8 cellular contexts compared by ENCODE assay signal in the genomic region with DNA sequence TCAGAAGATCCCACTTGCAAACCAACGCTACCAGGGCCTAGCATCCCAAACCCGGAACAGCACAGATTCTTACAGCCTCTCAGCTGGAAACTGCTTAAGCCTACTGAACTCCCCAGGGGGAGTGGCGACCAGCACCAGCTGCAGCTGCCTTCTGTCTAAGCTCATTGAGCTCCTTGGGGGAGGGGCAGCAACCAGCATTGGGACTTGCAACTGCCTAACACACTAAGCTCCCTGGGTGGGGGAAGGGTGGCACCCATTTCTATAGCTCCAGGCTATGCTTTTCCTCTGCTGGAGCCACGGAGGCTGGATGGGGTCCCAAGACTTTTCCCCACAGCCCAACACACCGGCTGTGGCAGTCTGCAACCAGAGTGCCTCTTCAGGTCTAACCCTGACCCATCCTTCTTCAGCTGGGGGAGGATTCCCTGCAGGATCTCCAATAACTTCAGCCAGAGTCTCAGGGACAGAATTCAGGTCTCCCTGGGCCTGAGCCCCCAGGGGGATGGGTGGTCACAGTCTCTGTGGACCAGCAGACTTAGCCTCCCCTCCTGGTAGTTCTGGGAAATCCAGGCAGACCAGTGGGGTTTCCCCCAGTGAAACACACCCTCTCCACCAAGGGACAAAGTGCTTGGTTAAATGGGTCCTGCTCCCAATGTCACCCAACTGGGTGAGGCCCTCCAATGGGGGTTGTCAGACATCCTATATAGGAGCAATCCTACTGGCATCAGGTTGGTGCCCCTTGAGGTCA. TPM values are rescaled to one million over a fixed set of nuclear protein-coding genes. Genes with fewer than 3 reads are reported as not detected.
DNase-seq lines count a peak whose midpoint lies in the region; ATAC-seq and TF ChIP-seq lines count a peak whose summit lies in the region.

No MANE protein-coding gene starts in this region.

- H3K23ac ChIP-seq in IMR-90 (ENCODE audit: low read depth, low read length): no peak overlapping the region

- BruUV-seq in IMR-90 (replicated peaks; lab: Mats Ljungman, UMichigan): no TSS peak

- no peak overlapping the region for H3K4ac ChIP-seq in IMR-90 (ENCODE audit: low read depth, low read length)

- H3K4me3 ChIP-seq in DOHH2 (ENCODE audit: low read length): peak overlapping the region; percentile 62
- no peak overlapping the region for H3K4me3 ChIP-seq in IMR-90 (ENCODE audit: insufficient read depth, low read depth, low read length)
- H3K4me3 ChIP-seq in transverse colon: no peak overlapping the region
- no peak overlapping the region for H3K4me3 ChIP-seq in colonic mucosa
- H3K4me3 ChIP-seq in lower lobe of right lung: no peak overlapping the region

- peak overlapping the region; percentile 50 for H3K27ac ChIP-seq in DOHH2 (ENCODE audit: low read depth, low read length)
- no peak overlapping the region for H3K27ac ChIP-seq in IMR-90 (ENCODE audit: insufficient read depth, low read length)
- no peak overlapping the region for H3K27ac ChIP-seq in transverse colon
- no peak overlapping the region for H3K27ac ChIP-seq in colonic mucosa
- no peak overlapping the region for H3K27ac ChIP-seq in lower lobe of right lung

- H3K36me3 Mint-ChIP-seq in activated CD4-positive, alpha-beta memory T cell treated with anti-CD3 and anti-CD28 coated beads for 36 hours: peaks cover 9% of the 10 kb centered on the region

- intact Hi-C loops in IMR-90 (cut with micrococcal nuclease) (no loop called here), transverse colon (cut with DNase I; ENCODE audit: low total_unique reads) (no loop called here), colonic mucosa (cut with DNase I) (no loop called here), lower lobe of right lung (cut with DNase I) (no loop called here)
- intact Hi-C loops in activated CD4-positive, alpha-beta memory T cell treated with anti-CD3 and anti-CD28 coated beads for 36 hours (cut with micrococcal nuclease): no loop called here

- H3K4me1 Mint-ChIP-seq in activated CD4-positive, alpha-beta memory T cell treated with anti-CD3 and anti-CD28 coated beads for 36 hours (ENCODE audit: low read depth): no peaks in the 10 kb centered on the region

- no peak for DNase-seq in IMR-90
- peak; percentile 82 to 95 for DNase-seq in SHP77 (lab: John Stamatoyannopoulos, UW)
- DNase-seq in transverse colon: peak; percentile 60
- DNase-seq in colonic mucosa: no peak
- no peak for DNase-seq in activated CD4-positive, alpha-beta memory T cell treated with anti-CD3 and anti-CD28 coated beads for 36 hours
- DNase-seq in lower lobe of right lung: no peak

- no peak overlapping the region for H3K27ac Mint-ChIP-seq in activated CD4-positive, alpha-beta memory T cell treated with anti-CD3 and anti-CD28 coated beads for 36 hours

- no peak overlapping the region for H2BK120ac ChIP-seq in IMR-90 (ENCODE audit: low read depth, low read length)

- no peak for TF ChIP-seq EP300 in transverse colon (IDR thresholded peaks at IDR 0.05; ENCODE audit: low read depth)

- no peak overlapping the region for H2AK9ac ChIP-seq in IMR-90 (replicated peaks; ENCODE audit: low read depth, low read length, poor library complexity)

- H3K79me2 ChIP-seq in DOHH2 (ENCODE audit: control insufficient read depth, low read length): no peaks in the 10 kb centered on the region

- ATAC-seq in GM21529 (IDR thresholded peaks at IDR 0.05; ENCODE audit: unreplicated experiment) (peak; percentile 94), IMR-90 (ENCODE audit: low read depth) (no peak), lower lobe of right lung (no peak)

- POLR2A ChIA-PET in IMR-90 (lab: Charles Lee; ENCODE audit: unreplicated experiment): interaction anchor here (0.6 kb wide), 1 partner anchor 31 kb away, joined by 3 read pairs; no protein-coding TSS in a partner anchor
- POLR2A ChIA-PET in activated CD4-positive, alpha-beta memory T cell treated with anti-CD3 and anti-CD28 coated beads for 36 hours (lab: Charles Lee): no interaction called here

- H3F3A ChIP-seq in DOHH2 (ENCODE audit: control insufficient read depth, insufficient read depth): 0 out of 2 replicates have a peak, but pooled peaks cover 2% of the 10 kb centered on the region

- no peak overlapping the region for H2AK5ac ChIP-seq in IMR-90 (ENCODE audit: low read depth, low read length)

- H2AFZ ChIP-seq in IMR-90 (replicated peaks; ENCODE audit: low read length, poor library complexity): peak overlapping the region; percentile 1

- TF ChIP-seq CTCF in DOHH2 (IDR thresholded peaks at IDR 0.05; ENCODE audit: low read depth, low read length, poor library complexity, severe bottlenecking) (no peak), IMR-90 (conservative IDR thresholded peaks at IDR 0.05; ENCODE audit: low read depth, low read length) (no peak), transverse colon (IDR thresholded peaks at IDR 0.05) (no peak), colonic mucosa (IDR thresholded peaks at IDR 0.05) (no peak), lower lobe of right lung (IDR thresholded peaks at IDR 0.05) (no peak)

- H3K4me2 ChIP-seq in DOHH2 (ENCODE audit: low read length) (peak overlapping the region; percentile 72), IMR-90 (ENCODE audit: low read depth, low read length) (no peak overlapping the region)

- no peaks in the 10 kb centered on the region for H3K27me3 ChIP-seq in DOHH2 (ENCODE audit: control insufficient read depth, low read length)
- no peaks in the 10 kb centered on the region for H3K27me3 ChIP-seq in IMR-90 (ENCODE audit: control insufficient read depth, insufficient read depth, low read length)
- H3K27me3 ChIP-seq in transverse colon: no peaks in the 10 kb centered on the region
- no peaks in the 10 kb centered on the region for H3K27me3 ChIP-seq in colonic mucosa
- no peaks in the 10 kb centered on the region for H3K27me3 ChIP-seq in lower lobe of right lung (ENCODE audit: low read depth)

- no peaks in the 10 kb centered on the region for H3K9me1 ChIP-seq in IMR-90 (ENCODE audit: insufficient read depth, low read length)

- H4K8ac ChIP-seq in IMR-90 (ENCODE audit: low read depth in 2 of 2, low read length in 2 of 2): no peak overlapping the region

- CTCF ChIA-PET in IMR-90 (lab: Yijun Ruan, JAX): no interaction called here
- CTCF ChIA-PET in activated CD4-positive, alpha-beta memory T cell treated with anti-CD3 and anti-CD28 coated beads for 36 hours (lab: Charles Lee): no interaction called here

- peaks cover 34% of the 10 kb centered on the region for H3K9me3 Mint-ChIP-seq in activated CD4-positive, alpha-beta memory T cell treated with anti-CD3 and anti-CD28 coated beads for 36 hours

- H3K36me3 ChIP-seq in DOHH2 (ENCODE audit: control insufficient read depth, low read length): no peaks in the 10 kb centered on the region
- no peaks in the 10 kb centered on the region for H3K36me3 ChIP-seq in IMR-90 (ENCODE audit: control insufficient read depth, insufficient read depth, low read length)
- H3K36me3 ChIP-seq in transverse colon: no peaks in the 10 kb centered on the region
- H3K36me3 ChIP-seq in colonic mucosa: no peaks in the 10 kb centered on the region
- no peaks in the 10 kb centered on the region for H3K36me3 ChIP-seq in lower lobe of right lung

- no peak overlapping the region for H2BK20ac ChIP-seq in IMR-90 (ENCODE audit: low read depth, low read length)

- no peaks in the 10 kb centered on the region for H3K27me3 Mint-ChIP-seq in activated CD4-positive, alpha-beta memory T cell treated with anti-CD3 and anti-CD28 coated beads for 36 hours

- H4K5ac ChIP-seq in IMR-90 (ENCODE audit: low read depth, low read length): no peak overlapping the region

- H4K20me1 ChIP-seq in DOHH2 (ENCODE audit: control insufficient read depth, insufficient read depth, low read depth, low read length) (no peaks in the 10 kb centered on the region), IMR-90 (ENCODE audit: insufficient read depth, low read length) (no peaks in the 10 kb centered on the region)

- no peak overlapping the region for H3K9ac ChIP-seq in IMR-90 (ENCODE audit: low read depth, low read length)
- no peak overlapping the region for H3K9ac ChIP-seq in colonic mucosa (ENCODE audit: low read depth in 2 of 2, low read length in 2 of 2)

- no peak for TF ChIP-seq POLR2A in IMR-90 (IDR thresholded peaks at IDR 0.05; ENCODE audit: low read depth, low read length)
- TF ChIP-seq POLR2A in transverse colon (IDR thresholded peaks at IDR 0.05): no peak

- H3K56ac ChIP-seq in IMR-90 (ENCODE audit: extremely low read depth, insufficient read depth, low read length): no peak overlapping the region

- H3K14ac ChIP-seq in IMR-90 (replicated peaks; ENCODE audit: low read depth, low read length): no peak overlapping the region

- H2BK5ac ChIP-seq in IMR-90 (ENCODE audit: low read depth, low read length, poor library complexity, severe bottlenecking): no peak overlapping the region

- H3K4me1 ChIP-seq in DOHH2 (ENCODE audit: control insufficient read depth, low read length): peaks cover 60% of the 10 kb centered on the region
- H3K4me1 ChIP-seq in IMR-90 (ENCODE audit: control insufficient read depth, insufficient read depth, low read length): no peaks in the 10 kb centered on the region
- no peaks in the 10 kb centered on the region for H3K4me1 ChIP-seq in transverse colon
- H3K4me1 ChIP-seq in colonic mucosa: no peaks in the 10 kb centered on the region
- H3K4me1 ChIP-seq in lower lobe of right lung: peaks cover 7% of the 10 kb centered on the region

- no peaks in the 10 kb centered on the region for H3K79me1 ChIP-seq in IMR-90 (ENCODE audit: low read depth in 1 of 2, low read length in 2 of 2)

- no peak overlapping the region for H4K91ac ChIP-seq in IMR-90 (ENCODE audit: insufficient read depth, low read depth, low read length)

- no peak overlapping the region for H2BK15ac ChIP-seq in IMR-90 (ENCODE audit: low read depth, low read length)

- H3K4me3 Mint-ChIP-seq in activated CD4-positive, alpha-beta memory T cell treated with anti-CD3 and anti-CD28 coated beads for 36 hours: no peak overlapping the region

- H3K9me3 ChIP-seq in DOHH2 (ENCODE audit: control insufficient read depth, insufficient read depth, low read length): peaks cover 8% of the 10 kb centered on the region; the same call in 1 of the 2 replicates
- no peaks in the 10 kb centered on the region for H3K9me3 ChIP-seq in IMR-90 (ENCODE audit: control insufficient read depth, insufficient read depth, low read length)
- peaks cover 0 to 6% of the 10 kb centered on the region in 2 donors for H3K9me3 ChIP-seq in transverse colon
- no peaks in the 10 kb centered on the region for H3K9me3 ChIP-seq in colonic mucosa
- H3K9me3 ChIP-seq in lower lobe of right lung: no peaks in the 10 kb centered on the region

- dilution Hi-C loops in IMR-90 (cut with HindIII; ENCODE audit: low sequenced_read_pairs, unreplicated experiment): no loop called here

- no peak overlapping the region for H3K18ac ChIP-seq in IMR-90 (ENCODE audit: low read depth, low read length)

- no peak for TF ChIP-seq RAD21 in IMR-90 (IDR thresholded peaks at IDR 0.05; ENCODE audit: low read length)

- no CpG with 5 or more reads among the region's 5 CpGs for WGBS in IMR-90 (ENCODE audit: extremely low coverage in 2 of 2, insufficient read length in 1 of 2), 2 experiments
- 8 to 50% methylated on average over 2 to 5 of the region's 5 CpGs for WGBS in transverse colon (ENCODE audit: low coverage in 1 of 2), 2 donors

- in situ Hi-C loops in IMR-90 (cut with MboI; ENCODE audit: low sequenced_read_pairs): no loop called here
- in situ Hi-C loops in transverse colon (cut with MboI; ENCODE audit: low pct_ligation_motif_present in 1 of 4, low pct_unique_long_range_greater_than_20kb in 1 of 4, low sequenced_read_pairs in 3 of 4): no loop called here

- no peaks in the 10 kb centered on the region for H3K9me2 ChIP-seq in DOHH2 (replicated peaks; ENCODE audit: control insufficient read depth, low read length)

RNA-seq across cellular contexts. Expression of a gene that starts 45.9 kb away (rescaled TPM):
- total RNA-seq in IMR-90 (2012; rRNA removed): 13.6 and 20.6 TPM in 2 replicates
- 5.8 and 6.9 TPM in 2 replicates for polyA plus RNA-seq in IMR-90 (2012; rRNA removed)
- 1.9 and 4.0 TPM in 2 replicates for polyA plus RNA-seq in IMR-90 (2012; cell fraction: cytosol; rRNA removed)
- polyA plus RNA-seq in IMR-90 (2012; cell fraction: nucleus; rRNA removed; ENCODE audit: low replicate concordance): 3.8 and 4.1 TPM in 2 replicates
- 10 to 100 TPM in 1 of 4 donors, 1 to 10 TPM in 3; 1.1 to 30.8 (median 5.1) TPM for total RNA-seq in transverse colon
- total RNA-seq in colonic mucosa: 1 to 10 TPM; 4.1 to 6.7 TPM
- 10 to 100 TPM; 46.5 to 51.2 TPM for total RNA-seq in activated CD4-positive, alpha-beta memory T cell treated with anti-CD3 and anti-CD28 coated beads for 36 hours
- total RNA-seq in lower lobe of right lung: 24.0 TPM

Comparison
In these comparisons a context has a peak if more than half of its experiments do, and no peak if none do; other contexts are left out.
1. DNase-seq: peak in SHP77 (2 of 2) and transverse colon (single experiment); none in IMR-90 (single experiment), colonic mucosa (single experiment), activated CD4-positive, alpha-beta memory T cell treated with anti-CD3 and anti-CD28 coated beads for 36 hours (single experiment) and lower lobe of right lung (single experiment).